Comparison of ENCODE assay signal across 22 cellular contexts in genomic region chr6:136742125-136742524, GRCh38.
"Had no signal": no experiment of that assay in that cellular context is flagged by ENCODE, and none has a peak within 500 bp of the region (broad histone marks: within the 10 kb centered on the region; RNA-seq: fewer than 3 reads in every experiment).

No MANE protein-coding gene starts in this region.

- H3K27ac Mint-ChIP-seq: activated CD4-positive, alpha-beta T cell treated with anti-CD3 and anti-CD28 coated beads for 36 hours; activated naive CD8-positive, alpha-beta T cell had no signal

- H3K27ac ChIP-seq: coronary artery, left lung, right atrium auricular region, tibial nerve had no signal

- H3K27me3 Mint-ChIP-seq: activated CD4-positive, alpha-beta T cell treated with anti-CD3 and anti-CD28 coated beads for 36 hours; activated naive CD8-positive, alpha-beta T cell; naive thymus-derived CD8-positive, alpha-beta T cell had no signal

- H3K9me3 Mint-ChIP-seq: naive thymus-derived CD8-positive, alpha-beta T cell had no signal

- H3K4me3 ChIP-seq: coronary artery, dorsolateral prefrontal cortex, left lung, right atrium auricular region, tibial nerve had no signal

- H3K9me3 ChIP-seq: left lung, right atrium auricular region, tibial nerve had no signal

- H3K4me3 Mint-ChIP-seq: activated CD4-positive, alpha-beta T cell treated with anti-CD3 and anti-CD28 coated beads for 36 hours; activated naive CD8-positive, alpha-beta T cell; naive thymus-derived CD8-positive, alpha-beta T cell had no signal

- FAIRE-seq: bronchial epithelial cell, frontal cortex, islet of Langerhans, urothelium cell line had no signal

- DNase-seq: activated CD4-positive, alpha-beta T cell treated with anti-CD3 and anti-CD28 coated beads for 36 hours; activated CD4-positive, CD25-positive, alpha-beta regulatory T cell; activated effector memory CD4-positive, alpha-beta T cell treated with Interleukin-2 at 50 U/mL for 16 hours; activated naive CD4-positive, alpha-beta T cell treated with Interleukin-2 at 50 U/mL for 16 hours; activated T-cell treated with anti-CD3 and anti-CD28 coated beads for 4 hours; anterior cingulate cortex; cerebellar nuclear complex; dorsolateral prefrontal cortex; effector memory CD4-positive, alpha-beta T cell; left lung; naive thymus-derived CD8-positive, alpha-beta T cell; stimulated activated CD4-positive, alpha-beta T cell treated with anti-CD3 and anti-CD28 coated beads, Interleukin-15, amount 100 ng/mL, for 24 hours; stimulated activated CD4-positive, alpha-beta T cell treated with anti-CD3 and anti-CD28 coated beads, Interleukin-2, amount 100 ng/mL, for 24 hours; stimulated activated naive CD4-positive, alpha-beta T cell treated with Interleukin-2 at 50 U/mL for 16 hours had no signal

- H3K27me3 ChIP-seq: left lung, right atrium auricular region, tibial nerve had no signal

- H3K36me3 Mint-ChIP-seq: naive thymus-derived CD8-positive, alpha-beta T cell had no signal

- H3K36me3 ChIP-seq: left lung, right atrium auricular region, tibial nerve had no signal

- ATAC-seq: activated CD4-positive, alpha-beta T cell treated with anti-CD3 and anti-CD28 coated beads for 36 hours; left lung; naive thymus-derived CD8-positive, alpha-beta T cell had no signal
